ENCODE assay signal across 8 cellular contexts in genomic region chrX:131010186-131010585, GRCh38. TPM values are rescaled to one million over a fixed set of nuclear protein-coding genes. Genes with fewer than 3 reads are reported as not detected.
"Had no signal": no experiment of that assay in that cellular context is flagged by ENCODE, and none has a peak within 500 bp of the region (broad histone marks: within the 10 kb centered on the region; RNA-seq: fewer than 3 reads in every experiment).

No MANE protein-coding gene starts in this region.

- H3K4me1 Mint-ChIP-seq: GM23338, IgD-negative memory B cell had no signal

- H3K4me2 ChIP-seq: GM23338 had no signal

- H3K27ac ChIP-seq: HL-60 had no signal

- H3K4me3 ChIP-seq: GM23338 had no signal

- ATAC-seq: GM23338, HepG2 had no signal

- H3K9me3 Mint-ChIP-seq: HFFc6, IgD-negative memory B cell had no signal

- H3K4me3 Mint-ChIP-seq: GM23338, H9, HFFc6, IgD-negative memory B cell had no signal

- DNase-seq: H9, HCEC 1CT, HFFc6 had no signal

- H3K27ac Mint-ChIP-seq: GM23338, HFFc6, IgD-negative memory B cell had no signal

RNA-seq across cellular contexts. Expression of gene ARHGAP36, which starts 48.0 kb away (rescaled TPM):
- total RNA-seq: HepG2, HFFc6, HT1080 had no signal
- polyA plus RNA-seq: GM23338, HepG2, IgD-negative memory B cell had no signal
